ENCODE assay signal across 8 cellular contexts in the genomic region with DNA sequence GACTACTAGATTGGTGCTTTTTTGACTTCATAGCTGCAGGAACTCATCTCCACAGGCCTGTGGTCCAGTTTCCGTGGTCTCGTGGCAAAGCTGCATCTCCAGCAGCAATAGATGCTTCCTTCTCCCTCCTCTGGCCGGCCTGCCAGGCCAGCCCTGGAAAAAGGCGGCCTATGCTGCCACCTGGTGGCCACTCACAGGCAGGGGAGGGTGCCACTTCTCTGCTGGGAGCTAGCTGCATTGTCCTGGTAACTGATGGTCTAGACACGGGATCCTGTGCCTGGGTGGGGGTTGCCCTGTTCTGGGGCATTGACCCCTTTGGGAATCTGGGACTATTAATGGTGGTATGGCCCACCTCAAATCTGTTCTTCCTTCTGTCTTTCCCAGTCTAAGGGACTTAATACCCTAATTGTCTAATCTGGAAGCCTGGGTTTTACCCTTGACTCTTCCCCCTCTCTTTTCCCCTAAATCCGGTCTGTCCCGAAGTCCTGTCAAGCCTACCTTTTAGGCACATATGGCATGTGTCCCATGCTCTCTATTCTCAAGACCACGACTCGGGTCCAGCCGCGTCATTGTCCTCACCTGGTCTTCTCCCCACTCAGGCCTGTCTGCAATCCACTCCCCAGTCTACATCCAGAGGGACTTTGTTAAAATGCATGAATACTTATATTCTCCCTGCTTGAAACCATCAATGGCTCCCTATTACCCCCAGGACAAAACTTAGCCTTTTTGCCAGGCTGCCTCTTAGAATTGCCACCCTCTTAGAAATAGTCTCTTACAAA. TPM values are rescaled to one million over a fixed set of nuclear protein-coding genes. Genes with fewer than 3 reads are reported as not detected.
A peak's percentile ranks its signal among the peaks of the same experiment; 100 is the strongest.
DNase-seq lines count a peak whose midpoint lies in the region; ATAC-seq and TF ChIP-seq lines count a peak whose summit lies in the region.

No MANE protein-coding gene starts in this region.

- CTCF ChIA-PET in CD4-positive, alpha-beta T cell (lab: Charles Lee): interaction anchor here (0.6 to 3.7 kb wide), 8 partner anchors 9 to 256 kb away, joined by 3 to 31 read pairs (median 4); no protein-coding TSS in a partner anchor
- CTCF ChIA-PET in OCI-LY7 (lab: Charles Lee; ENCODE audit: unreplicated experiment): interaction anchor here (0.5 to 1.9 kb wide), 4 partner anchors 226 to 477 kb away, joined by 4 to 26 read pairs (median 5); no protein-coding TSS in a partner anchor

- H3K4me1 Mint-ChIP-seq in CD4-positive, alpha-beta T cell (ENCODE audit: low read depth): peaks cover 12% of the 10 kb centered on the region
- H3K4me1 Mint-ChIP-seq in natural killer cell: peaks cover 0 to 17% of the 10 kb centered on the region in 2 donors
- H3K4me1 Mint-ChIP-seq in stimulated activated naive B cell treated with anti-CD40 and anti-IgM and Interleukin-4, amounts not matched to agents 10 μg/mL and 1 μg/mL and 100 μg/mL, for 72 hours: peaks cover 3 to 14% of the 10 kb centered on the region in 2 donors

- H2AFZ ChIP-seq in OCI-LY7 (ENCODE audit: low read length): no peak overlapping the region

- no peaks in the 10 kb centered on the region for H3K9me3 ChIP-seq in CD4-positive, alpha-beta T cell (ENCODE audit: control insufficient read depth, low read length)
- no peaks in the 10 kb centered on the region for H3K9me3 ChIP-seq in OCI-LY7 (ENCODE audit: low read length)

- H3K79me2 ChIP-seq in OCI-LY7 (ENCODE audit: insufficient read depth, low read depth, low read length): no peaks in the 10 kb centered on the region

- no peaks in the 10 kb centered on the region for H4K20me1 ChIP-seq in OCI-LY7 (ENCODE audit: insufficient read depth, low read length)

- no peak overlapping the region for H3K27ac Mint-ChIP-seq in CD4-positive, alpha-beta T cell
- H3K27ac Mint-ChIP-seq in natural killer cell: no peak overlapping the region
- H3K27ac Mint-ChIP-seq in stimulated activated naive B cell treated with anti-CD40 and anti-IgM and Interleukin-4, amounts not matched to agents 10 μg/mL and 1 μg/mL and 100 μg/mL, for 72 hours: no peak overlapping the region

- peaks cover 54% of the 10 kb centered on the region for H3K27me3 Mint-ChIP-seq in CD4-positive, alpha-beta T cell
- peaks cover 20 to 29% of the 10 kb centered on the region in 2 donors for H3K27me3 Mint-ChIP-seq in natural killer cell (ENCODE audit: low read depth in 2 of 2)
- peaks cover 42 to 43% of the 10 kb centered on the region in 2 donors for H3K27me3 Mint-ChIP-seq in stimulated activated naive B cell treated with anti-CD40 and anti-IgM and Interleukin-4, amounts not matched to agents 10 μg/mL and 1 μg/mL and 100 μg/mL, for 72 hours

- no peak for TF ChIP-seq POLR2A in erythroblast (IDR thresholded peaks at IDR 0.05; ENCODE audit: low read length)

- no peaks in the 10 kb centered on the region for H3K36me3 ChIP-seq in OCI-LY7 (ENCODE audit: insufficient read depth, low read length)

- POLR2A ChIA-PET in CD4-positive, alpha-beta T cell (lab: Charles Lee): interaction anchor here (1.0 to 1.5 kb wide), 3 partner anchors 224 to 251 kb away, joined by 3 to 5 read pairs (median 5); no protein-coding TSS in a partner anchor
- POLR2A ChIA-PET in OCI-LY7 (lab: Charles Lee): interaction anchor here (1.3 kb wide), 1 partner anchor 226 kb away, joined by 5 read pairs; no protein-coding TSS in a partner anchor

- H3K4me2 ChIP-seq in OCI-LY7 (ENCODE audit: low read length): no peak overlapping the region

- peak; percentile 92 for TF ChIP-seq CTCF in CD4-positive, alpha-beta T cell (IDR thresholded peaks at IDR 0.05)
- TF ChIP-seq CTCF in HL-60 (IDR thresholded peaks at IDR 0.05; ENCODE audit: insufficient read depth, low read length): peak; percentile 85
- TF ChIP-seq CTCF in OCI-LY7 (conservative IDR thresholded peaks at IDR 0.05; ENCODE audit: low read length): peak; percentile 94
- peak; percentile 94 for TF ChIP-seq CTCF in natural killer cell (IDR thresholded peaks at IDR 0.05)

- peaks cover 2% of the 10 kb centered on the region for H3K9me3 Mint-ChIP-seq in CD4-positive, alpha-beta T cell
- H3K9me3 Mint-ChIP-seq in natural killer cell: no peaks in the 10 kb centered on the region
- peaks cover 2 to 4% of the 10 kb centered on the region in 2 donors for H3K9me3 Mint-ChIP-seq in stimulated activated naive B cell treated with anti-CD40 and anti-IgM and Interleukin-4, amounts not matched to agents 10 μg/mL and 1 μg/mL and 100 μg/mL, for 72 hours

- no peaks in the 10 kb centered on the region for H3K36me3 Mint-ChIP-seq in CD4-positive, alpha-beta T cell (ENCODE audit: low read depth)
- H3K36me3 Mint-ChIP-seq in natural killer cell: no peaks in the 10 kb centered on the region
- peaks cover 0 to 2% of the 10 kb centered on the region in 2 donors for H3K36me3 Mint-ChIP-seq in stimulated activated naive B cell treated with anti-CD40 and anti-IgM and Interleukin-4, amounts not matched to agents 10 μg/mL and 1 μg/mL and 100 μg/mL, for 72 hours

- no peak overlapping the region for H3K27ac ChIP-seq in CD4-positive, alpha-beta T cell (ENCODE audit: low read depth, low read length)
- H3K27ac ChIP-seq in HL-60 (replicated peaks): no peak overlapping the region
- no peak overlapping the region for H3K27ac ChIP-seq in OCI-LY7 (ENCODE audit: low read depth, low read length, poor library complexity, severe bottlenecking)

- H3K4me3 ChIP-seq in HL-60 (replicated peaks; ENCODE audit: insufficient read depth, low read length) (no peak overlapping the region), OCI-LY7 (ENCODE audit: low read depth, low read length, poor library complexity, severe bottlenecking) (no peak overlapping the region)

- BruUV-seq in OCI-LY7 (replicated peaks; lab: Mats Ljungman, UMichigan): no TSS peak

- intact Hi-C loops in CD4-positive, alpha-beta T cell (cut with DNase I, micrococcal nuclease): loop anchor here (1.0 to 2.0 kb wide), 4 partner anchors 225 to 462 kb away; no protein-coding TSS in a partner anchor
- intact Hi-C loops in OCI-LY7 (cut with micrococcal nuclease; ENCODE audit: unreplicated experiment) (loop anchor here (1.0 kb wide), 3 partner anchors 225 to 255 kb away; no protein-coding TSS in a partner anchor), natural killer cell (cut with micrococcal nuclease) (loop anchor here (1.0 to 10.0 kb wide), 5 partner anchors 225 to 806 kb away; no protein-coding TSS in a partner anchor)

- ATAC-seq in CD4-positive, alpha-beta T cell (ENCODE audit: poor library complexity): peak; percentile 79
- ATAC-seq in GM19397 (IDR thresholded peaks at IDR 0.05; ENCODE audit: unreplicated experiment) (peak; percentile 78), natural killer cell (peak; percentile 84 to 88 (median 85))
- ATAC-seq in stimulated activated naive B cell treated with anti-CD40 and anti-IgM and Interleukin-4, amounts not matched to agents 10 μg/mL and 1 μg/mL and 100 μg/mL, for 72 hours (replicated peaks): peak; percentile 94 to 96

- H3K4me3 Mint-ChIP-seq in CD4-positive, alpha-beta T cell: no peak overlapping the region
- H3K4me3 Mint-ChIP-seq in natural killer cell: no peak overlapping the region
- no peak overlapping the region for H3K4me3 Mint-ChIP-seq in stimulated activated naive B cell treated with anti-CD40 and anti-IgM and Interleukin-4, amounts not matched to agents 10 μg/mL and 1 μg/mL and 100 μg/mL, for 72 hours

- H3K4me1 ChIP-seq in OCI-LY7 (ENCODE audit: insufficient read depth, low read length, poor library complexity, severe bottlenecking): no peaks in the 10 kb centered on the region

- peaks cover 15% of the 10 kb centered on the region for H3K27me3 ChIP-seq in CD4-positive, alpha-beta T cell (ENCODE audit: control insufficient read depth, insufficient read depth, low read length)
- peaks cover 11% of the 10 kb centered on the region for H3K27me3 ChIP-seq in HL-60 (ENCODE audit: insufficient read depth, poor library complexity, severe bottlenecking)

- H3K9me2 ChIP-seq in OCI-LY7 (ENCODE audit: insufficient read depth, low read length): no peaks in the 10 kb centered on the region

- peak; percentile 48 to 82 (median 68) for DNase-seq in CD4-positive, alpha-beta T cell
- DNase-seq in HL-60 (ENCODE audit: low read depth in 1 of 2, low spot score in 1 of 2): peak in 1 of 2 experiments; percentile 78
- peak; percentile 75 for DNase-seq in OCI-LY7 (ENCODE audit: low spot score)
- peak; percentile 67 for DNase-seq in activated T-cell treated with anti-CD3 and anti-CD28 coated beads for 1 hour (ENCODE audit: low read depth)
- DNase-seq in erythroblast (lab: John Stamatoyannopoulos, UW): peak; percentile 79 to 89
- DNase-seq in natural killer cell: peak; percentile 78
- DNase-seq in stimulated activated naive B cell treated with anti-CD40 and anti-IgM and Interleukin-4, amounts not matched to agents 10 μg/mL and 1 μg/mL and 100 μg/mL, for 72 hours: peak; percentile 70

RNA-seq across cellular contexts. Expression of a gene that starts 20.1 kb away (rescaled TPM):
- under 1 TPM; 0.14 to 0.27 TPM for total RNA-seq in CD4-positive, alpha-beta T cell
- total RNA-seq in OCI-LY7 (2014; rRNA removed; shearing (Covaris generic)): 0.79 and 0.85 TPM in 2 replicates
- total RNA-seq in OCI-LY7 (2022): 1.5 and 2.2 TPM in 2 replicates
- total RNA-seq in natural killer cell: 10 to 100 TPM in 1 of 3 donors, 1 to 10 TPM in 2; 2.1 to 11.3 (median 9.2) TPM
